ENCODE assay signal across 1 cellular context in the genomic region with DNA sequence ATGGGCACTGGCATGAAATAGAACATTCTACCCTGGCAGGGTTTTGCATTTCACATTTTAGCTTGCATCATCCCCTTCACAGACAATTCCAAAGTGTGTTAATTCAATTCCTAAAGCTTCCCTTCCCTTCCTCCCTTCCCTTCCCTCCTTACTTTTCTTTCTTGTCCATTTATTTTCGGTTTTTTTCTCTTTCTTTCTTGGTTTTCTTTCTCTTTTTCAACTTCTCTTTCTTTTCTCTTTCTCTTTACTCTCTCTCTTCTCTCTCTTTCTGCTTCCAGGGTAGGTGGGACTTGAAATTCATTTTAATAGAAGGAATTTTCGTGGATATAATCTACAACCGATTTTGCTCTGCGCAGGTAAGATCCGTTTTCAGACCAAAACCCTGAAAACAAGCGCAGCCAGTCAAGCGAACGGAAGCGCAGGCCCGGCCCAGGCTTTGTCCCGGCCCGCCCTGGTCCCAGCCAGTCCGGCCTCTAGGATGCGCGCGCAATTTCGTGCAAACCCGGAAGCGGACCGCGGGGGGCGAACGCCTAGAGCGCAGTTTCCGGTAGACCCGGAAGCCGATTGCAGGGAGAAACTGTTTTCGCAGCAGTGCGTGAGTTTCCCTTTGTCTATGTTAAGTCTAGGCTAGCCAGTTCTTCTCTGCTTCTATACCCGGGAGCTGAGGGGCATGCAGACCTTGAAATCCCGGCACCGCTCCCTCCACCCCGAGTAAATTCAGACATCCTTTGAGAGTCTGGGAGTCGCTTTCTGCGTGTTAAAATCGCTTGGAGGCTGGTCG.
TF ChIP-seq lines count a peak whose summit lies in the region.

A gene (plus strand): TSS at position 540 of the 781 bp plus-strand sequence. CDS start 4,165 bp downstream, outside the sequence.

TF ChIP-seq in SK-N-SH, 30 proteins besides CTCF, POLR2A, EP300 and RAD21 (continued from another document):
- TF ChIP-seq, protein P1, sequence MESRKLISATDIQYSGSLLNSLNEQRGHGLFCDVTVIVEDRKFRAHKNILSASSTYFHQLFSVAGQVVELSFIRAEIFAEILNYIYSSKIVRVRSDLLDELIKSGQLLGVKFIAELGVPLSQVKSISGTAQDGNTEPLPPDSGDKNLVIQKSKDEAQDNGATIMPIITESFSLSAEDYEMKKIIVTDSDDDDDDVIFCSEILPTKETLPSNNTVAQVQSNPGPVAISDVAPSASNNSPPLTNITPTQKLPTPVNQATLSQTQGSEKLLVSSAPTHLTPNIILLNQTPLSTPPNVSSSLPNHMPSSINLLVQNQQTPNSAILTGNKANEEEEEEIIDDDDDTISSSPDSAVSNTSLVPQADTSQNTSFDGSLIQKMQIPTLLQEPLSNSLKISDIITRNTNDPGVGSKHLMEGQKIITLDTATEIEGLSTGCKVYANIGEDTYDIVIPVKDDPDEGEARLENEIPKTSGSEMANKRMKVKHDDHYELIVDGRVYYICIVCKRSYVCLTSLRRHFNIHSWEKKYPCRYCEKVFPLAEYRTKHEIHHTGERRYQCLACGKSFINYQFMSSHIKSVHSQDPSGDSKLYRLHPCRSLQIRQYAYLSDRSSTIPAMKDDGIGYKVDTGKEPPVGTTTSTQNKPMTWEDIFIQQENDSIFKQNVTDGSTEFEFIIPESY (IDR thresholded peaks at IDR 0.05; ENCODE audit: borderline replicate concordance, low read depth) = no peak
- TF ChIP-seq, protein P2, sequence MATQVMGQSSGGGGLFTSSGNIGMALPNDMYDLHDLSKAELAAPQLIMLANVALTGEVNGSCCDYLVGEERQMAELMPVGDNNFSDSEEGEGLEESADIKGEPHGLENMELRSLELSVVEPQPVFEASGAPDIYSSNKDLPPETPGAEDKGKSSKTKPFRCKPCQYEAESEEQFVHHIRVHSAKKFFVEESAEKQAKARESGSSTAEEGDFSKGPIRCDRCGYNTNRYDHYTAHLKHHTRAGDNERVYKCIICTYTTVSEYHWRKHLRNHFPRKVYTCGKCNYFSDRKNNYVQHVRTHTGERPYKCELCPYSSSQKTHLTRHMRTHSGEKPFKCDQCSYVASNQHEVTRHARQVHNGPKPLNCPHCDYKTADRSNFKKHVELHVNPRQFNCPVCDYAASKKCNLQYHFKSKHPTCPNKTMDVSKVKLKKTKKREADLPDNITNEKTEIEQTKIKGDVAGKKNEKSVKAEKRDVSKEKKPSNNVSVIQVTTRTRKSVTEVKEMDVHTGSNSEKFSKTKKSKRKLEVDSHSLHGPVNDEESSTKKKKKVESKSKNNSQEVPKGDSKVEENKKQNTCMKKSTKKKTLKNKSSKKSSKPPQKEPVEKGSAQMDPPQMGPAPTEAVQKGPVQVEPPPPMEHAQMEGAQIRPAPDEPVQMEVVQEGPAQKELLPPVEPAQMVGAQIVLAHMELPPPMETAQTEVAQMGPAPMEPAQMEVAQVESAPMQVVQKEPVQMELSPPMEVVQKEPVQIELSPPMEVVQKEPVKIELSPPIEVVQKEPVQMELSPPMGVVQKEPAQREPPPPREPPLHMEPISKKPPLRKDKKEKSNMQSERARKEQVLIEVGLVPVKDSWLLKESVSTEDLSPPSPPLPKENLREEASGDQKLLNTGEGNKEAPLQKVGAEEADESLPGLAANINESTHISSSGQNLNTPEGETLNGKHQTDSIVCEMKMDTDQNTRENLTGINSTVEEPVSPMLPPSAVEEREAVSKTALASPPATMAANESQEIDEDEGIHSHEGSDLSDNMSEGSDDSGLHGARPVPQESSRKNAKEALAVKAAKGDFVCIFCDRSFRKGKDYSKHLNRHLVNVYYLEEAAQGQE (IDR thresholded peaks at IDR 0.05; ENCODE audit: low read depth, low read length) = no peak
- peak; percentile 94 for TF ChIP-seq POLR2AphosphoS5 (IDR thresholded peaks at IDR 0.05; ENCODE audit: low read depth, low read length)
- TF ChIP-seq, protein P3, sequence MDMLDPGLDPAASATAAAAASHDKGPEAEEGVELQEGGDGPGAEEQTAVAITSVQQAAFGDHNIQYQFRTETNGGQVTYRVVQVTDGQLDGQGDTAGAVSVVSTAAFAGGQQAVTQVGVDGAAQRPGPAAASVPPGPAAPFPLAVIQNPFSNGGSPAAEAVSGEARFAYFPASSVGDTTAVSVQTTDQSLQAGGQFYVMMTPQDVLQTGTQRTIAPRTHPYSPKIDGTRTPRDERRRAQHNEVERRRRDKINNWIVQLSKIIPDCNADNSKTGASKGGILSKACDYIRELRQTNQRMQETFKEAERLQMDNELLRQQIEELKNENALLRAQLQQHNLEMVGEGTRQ (IDR thresholded peaks at IDR 0.05; ENCODE audit: borderline replicate concordance, low read depth, low read length) = no peak
- TF ChIP-seq NRF1 (IDR thresholded peaks at IDR 0.05; ENCODE audit: low read depth, low read length) = peak; percentile 61
- TF ChIP-seq TCF12 (IDR thresholded peaks at IDR 0.05) = peak; percentile 10; the same call in 1 of the 2 replicates
- TF ChIP-seq GABPA (IDR thresholded peaks at IDR 0.05; ENCODE audit: low read depth) = peak; percentile 94
- TF ChIP-seq NFIC (IDR thresholded peaks at IDR 0.05; ENCODE audit: borderline replicate concordance) = no peak
- no peak for TF ChIP-seq FOSL2 (IDR thresholded peaks at IDR 0.05; ENCODE audit: borderline replicate concordance, low read depth)
- TF ChIP-seq FOXM1 (IDR thresholded peaks at IDR 0.05; ENCODE audit: low read depth) = no peak
- TF ChIP-seq SIN3A (IDR thresholded peaks at IDR 0.05; ENCODE audit: borderline replicate concordance, low read depth, low read length) = no peak
- TF ChIP-seq RCOR1 (IDR thresholded peaks at IDR 0.05; ENCODE audit: low read length) = no peak
- no peak for TF ChIP-seq RFX5 (IDR thresholded peaks at IDR 0.05; ENCODE audit: low read length)
- no peak for TF ChIP-seq JUND (IDR thresholded peaks at IDR 0.05)
- TF ChIP-seq ELF1 (IDR thresholded peaks at IDR 0.05) = peak; percentile 99
- TF ChIP-seq CHD2 (IDR thresholded peaks at IDR 0.05; ENCODE audit: low read length, partially characterized antibody) = peak; percentile 80
- TF ChIP-seq SMC3 (IDR thresholded peaks at IDR 0.05; ENCODE audit: low read depth, low read length) = no peak
- no peak for TF ChIP-seq EZH2phosphoT487 (IDR thresholded peaks at IDR 0.05; ENCODE audit: borderline replicate concordance, low read depth)
- peak; percentile 72; the same call in 1 of the 2 replicates for TF ChIP-seq TAF1 (IDR thresholded peaks at IDR 0.05; ENCODE audit: borderline replicate concordance, low read depth, low read length)
- TF ChIP-seq, protein P4, sequence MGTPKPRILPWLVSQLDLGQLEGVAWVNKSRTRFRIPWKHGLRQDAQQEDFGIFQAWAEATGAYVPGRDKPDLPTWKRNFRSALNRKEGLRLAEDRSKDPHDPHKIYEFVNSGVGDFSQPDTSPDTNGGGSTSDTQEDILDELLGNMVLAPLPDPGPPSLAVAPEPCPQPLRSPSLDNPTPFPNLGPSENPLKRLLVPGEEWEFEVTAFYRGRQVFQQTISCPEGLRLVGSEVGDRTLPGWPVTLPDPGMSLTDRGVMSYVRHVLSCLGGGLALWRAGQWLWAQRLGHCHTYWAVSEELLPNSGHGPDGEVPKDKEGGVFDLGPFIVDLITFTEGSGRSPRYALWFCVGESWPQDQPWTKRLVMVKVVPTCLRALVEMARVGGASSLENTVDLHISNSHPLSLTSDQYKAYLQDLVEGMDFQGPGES (IDR thresholded peaks at IDR 0.05; ENCODE audit: low read depth, low read length) = no peak
- no peak for TF ChIP-seq GATA2 (CRISPR knock-in tag; IDR thresholded peaks at IDR 0.05)
- peak; percentile 78 for TF ChIP-seq MXI1 (IDR thresholded peaks at IDR 0.05; ENCODE audit: low read depth, low read length)
